In genomic region chr7:51121036-51121780, GRCh38 we compare ENCODE assay signal across 13 cellular contexts.
A peak's percentile ranks its signal among the peaks of the same experiment; 100 is the strongest.
DNase-seq lines count a peak whose midpoint lies in the region; ATAC-seq and TF ChIP-seq lines count a peak whose summit lies in the region.
"Had no signal": no experiment of that assay in that cellular context is flagged by ENCODE, and none has a peak within 500 bp of the region (broad histone marks: within the 10 kb centered on the region; RNA-seq: fewer than 3 reads in every experiment).

No MANE protein-coding gene starts in this region.

- H3K27me3 ChIP-seq in heart right ventricle (no peaks in the 10 kb centered on the region), gastrocnemius medialis (no peaks in the 10 kb centered on the region), suprapubic skin (no peaks in the 10 kb centered on the region)
- H3K27me3 ChIP-seq: pancreas, testis had no signal

- H3K4me1 Mint-ChIP-seq in activated CD4-positive, alpha-beta memory T cell treated with anti-CD3 and anti-CD28 coated beads, Interleukin-2, amount 10 ng/mL, durations not matched to agents 7 days and 5 days = peaks cover 34% of the 10 kb centered on the region

- H3K9me3 Mint-ChIP-seq in activated CD4-positive, alpha-beta memory T cell treated with anti-CD3 and anti-CD28 coated beads, Interleukin-2, amount 10 ng/mL, durations not matched to agents 7 days and 5 days = peaks cover under 1% of the 10 kb centered on the region

- H3K4me3 Mint-ChIP-seq in activated CD4-positive, alpha-beta memory T cell treated with anti-CD3 and anti-CD28 coated beads, Interleukin-2, amount 10 ng/mL, durations not matched to agents 7 days and 5 days = no peak overlapping the region

- TF ChIP-seq POLR2A in gastrocnemius medialis (IDR thresholded peaks at IDR 0.05) (no peak), suprapubic skin (IDR thresholded peaks at IDR 0.05) (no peak)

- in situ Hi-C loops in gastrocnemius medialis (cut with MboI; ENCODE audit: low sequenced_read_pairs in 4 of 4) = no loop called here

- H3K4me3 ChIP-seq in heart right ventricle (peak overlapping the region in 1 of 10 donors; percentile 12), gastrocnemius medialis (no peak overlapping the region), suprapubic skin (no peak overlapping the region)
- H3K4me3 ChIP-seq: testis had no signal

- ATAC-seq in heart right ventricle = no peak
- no peak for ATAC-seq in gastrocnemius medialis
- ATAC-seq: PC-3 had no signal

- peaks cover 5% of the 10 kb centered on the region for H3K27me3 Mint-ChIP-seq in activated CD4-positive, alpha-beta memory T cell treated with anti-CD3 and anti-CD28 coated beads, Interleukin-2, amount 10 ng/mL, durations not matched to agents 7 days and 5 days

- H3K4me1 ChIP-seq in heart right ventricle = peaks cover 6 to 47% (median 33%) of the 10 kb centered on the region in 9 donors
- H3K4me1 ChIP-seq in gastrocnemius medialis = peaks cover 5 to 27% of the 10 kb centered on the region in 2 donors
- peaks cover 22% of the 10 kb centered on the region for H3K4me1 ChIP-seq in suprapubic skin
- H3K4me1 ChIP-seq: pancreas, testis had no signal

- peaks cover 0 to 4% (median 0%) of the 10 kb centered on the region in 11 donors for H3K9me3 ChIP-seq in heart right ventricle
- H3K9me3 ChIP-seq in KOPT-K1 (ENCODE audit: insufficient read depth, low read length, poor library complexity, severe bottlenecking) = peaks cover 3% of the 10 kb centered on the region
- H3K9me3 ChIP-seq in gastrocnemius medialis = no peaks in the 10 kb centered on the region
- H3K9me3 ChIP-seq in suprapubic skin = no peaks in the 10 kb centered on the region
- H3K9me3 ChIP-seq: pancreas, testis had no signal

- H3K27ac Mint-ChIP-seq in activated CD4-positive, alpha-beta memory T cell treated with anti-CD3 and anti-CD28 coated beads, Interleukin-2, amount 10 ng/mL, durations not matched to agents 7 days and 5 days = peak overlapping the region; percentile 69

- CTCF ChIA-PET in activated CD4-positive, alpha-beta memory T cell treated with anti-CD3 and anti-CD28 coated beads, Interleukin-2, amount 10 ng/mL, durations not matched to agents 7 days and 5 days (lab: Charles Lee) = interaction anchor here (1.5 to 2.5 kb wide), 3 partner anchors 16 to 40 kb away, joined by 6 to 13 read pairs (median 6); no protein-coding TSS in a partner anchor

- intact Hi-C loops in heart right ventricle (cut with DNase I) = loop anchor here in 5 of 10 donors (5.0 to 10.0 kb wide), 7 partner anchors 44 to 339 kb away; partner anchors contain the start of gene GRB10 (in 1 of the 5)
- intact Hi-C loops in cardiac septum (cut with DNase I) = loop anchor here (5.0 kb wide), 3 partner anchors 34 to 329 kb away; no protein-coding TSS in a partner anchor
- intact Hi-C loops in gastrocnemius medialis (cut with DNase I; ENCODE audit: low total_unique reads) = no loop called here

- no peak for TF ChIP-seq EP300 in suprapubic skin (IDR thresholded peaks at IDR 0.05)

- DNase-seq in heart right ventricle (no peak), cardiac septum (ENCODE audit: low spot score) (no peak), gastrocnemius medialis (no peak), activated gamma-delta T cell treated with Interleukin-2 at 50 U/mL for 16 hours (no peak), suprapubic skin (ENCODE audit: low spot score in 2 of 2) (no peak)
- no peak for DNase-seq in activated CD4-positive, alpha-beta memory T cell treated with anti-CD3 and anti-CD28 coated beads, Interleukin-2, amount 10 ng/mL, durations not matched to agents 7 days and 5 days
- DNase-seq: cortex of kidney; DMS 273 treated with DMSO at 0.1 percent for 48 hours; PC-3; stimulated activated CD4-positive, alpha-beta T cell treated with anti-CD3 and anti-CD28 coated beads, Interleukin-2, amount 100 ng/mL, for 48 hours; testis had no signal

- WGBS in heart right ventricle, 2 donors = 87% methylated on average over 5 of the region's 5 CpGs
- WGBS in suprapubic skin = 84% methylated on average over 5 of the region's 5 CpGs

- H3K36me3 ChIP-seq in heart right ventricle (no peaks in the 10 kb centered on the region), KOPT-K1 (ENCODE audit: insufficient read depth, low read length) (no peaks in the 10 kb centered on the region), gastrocnemius medialis (no peaks in the 10 kb centered on the region), suprapubic skin (no peaks in the 10 kb centered on the region)
- H3K36me3 ChIP-seq: pancreas had no signal

- H3K36me3 Mint-ChIP-seq in activated CD4-positive, alpha-beta memory T cell treated with anti-CD3 and anti-CD28 coated beads, Interleukin-2, amount 10 ng/mL, durations not matched to agents 7 days and 5 days (ENCODE audit: low read depth) = no peaks in the 10 kb centered on the region

- TF ChIP-seq CTCF in heart right ventricle (IDR thresholded peaks at IDR 0.05) = no peak
- no peak for TF ChIP-seq CTCF in gastrocnemius medialis (IDR thresholded peaks at IDR 0.05 in 4 of 5, conservative IDR thresholded peaks at IDR 0.05 in 1 of 5)
- TF ChIP-seq CTCF in suprapubic skin (IDR thresholded peaks at IDR 0.05) = no peak

- H3K27ac ChIP-seq in heart right ventricle (peak overlapping the region in 9 of 10 donors; percentile 9 to 84 (median 65)), KOPT-K1 (ENCODE audit: low read depth, low read length, poor library complexity, severe bottlenecking) (peak overlapping the region; percentile 92), gastrocnemius medialis (peak overlapping the region in 3 of 4 donors; percentile 45 to 65 (median 64)), suprapubic skin (no peak overlapping the region)
- H3K27ac ChIP-seq: testis had no signal

- POLR2A ChIA-PET in activated CD4-positive, alpha-beta memory T cell treated with anti-CD3 and anti-CD28 coated beads, Interleukin-2, amount 10 ng/mL, durations not matched to agents 7 days and 5 days (lab: Charles Lee) = interaction anchor here (1.4 kb wide), 1 partner anchor 19 kb away, joined by 6 read pairs; no protein-coding TSS in a partner anchor
